ENCODE assay signal across 8 cellular contexts in the genomic region with DNA sequence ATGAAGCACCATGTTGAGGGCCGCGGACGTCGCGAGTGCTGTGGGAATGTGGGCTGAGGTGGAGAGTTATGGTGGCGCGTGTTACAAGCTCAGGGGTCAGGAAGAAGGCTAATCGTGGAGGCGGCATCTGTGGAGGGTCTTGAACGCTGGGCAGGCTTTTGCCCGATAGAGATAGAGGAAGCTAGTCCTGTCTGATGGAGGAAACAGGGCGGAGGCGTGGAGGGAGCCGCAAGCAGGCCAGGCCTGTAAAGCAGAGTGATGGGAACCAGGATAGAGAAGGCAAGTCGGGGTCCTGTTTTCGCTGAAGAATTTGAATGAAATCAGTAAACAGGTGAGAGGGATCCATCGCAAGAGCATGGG.
DNase-seq lines count a peak whose midpoint lies in the region; ATAC-seq and TF ChIP-seq lines count a peak whose summit lies in the region.
"Not testable (repeated sequence)": the region's sequence is repeated elsewhere in the genome, so short reads cannot be mapped to it uniquely, and the experiment has no call there.

No MANE protein-coding gene starts in this region.

- BruUV-seq in A673 (replicated peaks; lab: Mats Ljungman, UMichigan): not testable (repeated sequence)

- H3K9me3 Mint-ChIP-seq in GM23338 (peaks cover 18% of the 10 kb centered on the region), T-cell (peaks cover 0 to 14% (median 4%) of the 10 kb centered on the region in 3 donors)
- H3K9me3 Mint-ChIP-seq in activated naive CD8-positive, alpha-beta T cell (ENCODE audit: low read depth); stimulated activated memory B cell treated with anti-CD40 and anti-IgM and Interleukin-4, amounts not matched to agents 10 μg/mL and 1 μg/mL and 100 μg/mL, for 72 hours: not testable (repeated sequence)
- peaks cover 0 to 34% (median 5%) of the 10 kb centered on the region in 11 donors for H3K9me3 Mint-ChIP-seq in naive thymus-derived CD4-positive, alpha-beta T cell

- H2AFZ ChIP-seq in GM23338: peak overlapping the region; percentile 56; the same call in 1 of the 2 replicates

- H4K20me1 ChIP-seq in GM23338 (replicated peaks; ENCODE audit: insufficient read depth): not testable (repeated sequence)

- intact Hi-C loops in A673 (cut with micrococcal nuclease; ENCODE audit: unreplicated experiment): not testable (repeated sequence)
- intact Hi-C loops in naive thymus-derived CD4-positive, alpha-beta T cell (cut with micrococcal nuclease): loop anchor here in 1 of 2 donors (5.0 kb wide), 1 partner anchor 1774 kb away; no protein-coding TSS in a partner anchor

- not testable (repeated sequence) for H3K36me3 Mint-ChIP-seq in GM23338 (ENCODE audit: low read depth); T-cell; activated naive CD8-positive, alpha-beta T cell; stimulated activated memory B cell treated with anti-CD40 and anti-IgM and Interleukin-4, amounts not matched to agents 10 μg/mL and 1 μg/mL and 100 μg/mL, for 72 hours
- peaks cover 0 to 14% (median 4%) of the 10 kb centered on the region in 5 donors for H3K36me3 Mint-ChIP-seq in naive thymus-derived CD4-positive, alpha-beta T cell

- not testable (repeated sequence) for H3K9me2 ChIP-seq in GM23338 (ENCODE audit: insufficient read depth)

- H3K4me3 ChIP-seq in A673 (ENCODE audit: low read depth, low read length, poor library complexity, severe bottlenecking) (peak overlapping the region; percentile 60), GM23338 (peak overlapping the region; percentile 81), iPS-11a (ENCODE audit: low read depth, low read length) (peak overlapping the region; percentile 68)
- H3K4me3 ChIP-seq in effector memory CD4-positive, alpha-beta T cell (ENCODE audit: insufficient read depth, low read depth, low read length, poor library complexity, severe bottlenecking): peak overlapping the region; percentile 74
- H3K4me3 ChIP-seq in naive thymus-derived CD4-positive, alpha-beta T cell (ENCODE audit: low read length): peak overlapping the region; percentile 93

- not testable (repeated sequence) for H3K4me1 ChIP-seq in A673 (ENCODE audit: insufficient read depth, low read length, poor library complexity, severe bottlenecking); GM23338 (ENCODE audit: insufficient read depth); effector memory CD4-positive, alpha-beta T cell (ENCODE audit: control insufficient read depth, insufficient read depth, low read length, poor library complexity, severe bottlenecking); naive thymus-derived CD4-positive, alpha-beta T cell (ENCODE audit: control insufficient read depth in 2 of 2, insufficient read depth in 2 of 2, low read length in 2 of 2)

- H3K4me1 Mint-ChIP-seq in GM23338: not testable (repeated sequence)
- H3K4me1 Mint-ChIP-seq in T-cell: peaks cover 32 to 39% (median 36%) of the 10 kb centered on the region in 3 donors
- peaks cover 30% of the 10 kb centered on the region for H3K4me1 Mint-ChIP-seq in activated naive CD8-positive, alpha-beta T cell (ENCODE audit: low read depth)
- peaks cover 5 to 36% (median 21%) of the 10 kb centered on the region in 7 donors for H3K4me1 Mint-ChIP-seq in naive thymus-derived CD4-positive, alpha-beta T cell
- H3K4me1 Mint-ChIP-seq in stimulated activated memory B cell treated with anti-CD40 and anti-IgM and Interleukin-4, amounts not matched to agents 10 μg/mL and 1 μg/mL and 100 μg/mL, for 72 hours: peaks cover 22% of the 10 kb centered on the region

- peak overlapping the region; percentile 92; the same call in 1 of the 2 replicates for H3K4me2 ChIP-seq in GM23338

- not testable (repeated sequence) for TF ChIP-seq CTCF in A673 (conservative IDR thresholded peaks at IDR 0.05; ENCODE audit: low read depth, low read length); GM23338 (conservative IDR thresholded peaks at IDR 0.05; ENCODE audit: low read depth in 2 of 2)

- POLR2A ChIA-PET in A673 (lab: Charles Lee; ENCODE audit: low non-redundant PET); T-cell (lab: Charles Lee); naive thymus-derived CD4-positive, alpha-beta T cell (lab: Charles Lee): not testable (repeated sequence)

- H3K27me3 Mint-ChIP-seq in GM23338 (ENCODE audit: insufficient read depth, low read depth, poor library complexity); T-cell; activated naive CD8-positive, alpha-beta T cell; naive thymus-derived CD4-positive, alpha-beta T cell; stimulated activated memory B cell treated with anti-CD40 and anti-IgM and Interleukin-4, amounts not matched to agents 10 μg/mL and 1 μg/mL and 100 μg/mL, for 72 hours: not testable (repeated sequence)

- not testable (repeated sequence) for H3K27me3 ChIP-seq in A673 (replicated peaks; ENCODE audit: insufficient read depth, low read depth, low read length, poor library complexity); GM23338 (ENCODE audit: insufficient read depth); effector memory CD4-positive, alpha-beta T cell (replicated peaks; ENCODE audit: control insufficient read depth, insufficient read depth, low read length, poor library complexity, severe bottlenecking); naive thymus-derived CD4-positive, alpha-beta T cell (ENCODE audit: control insufficient read depth in 2 of 2, insufficient read depth in 2 of 2, low read length in 2 of 2)

- H3K79me2 ChIP-seq in GM23338 (replicated peaks; ENCODE audit: insufficient read depth): peaks cover 21% of the 10 kb centered on the region

- H3K27ac Mint-ChIP-seq in GM23338 (0 out of 2 replicates have a peak overlapping the region, but pooled peaks have one; percentile 1), T-cell (peak overlapping the region; percentile 95)
- H3K27ac Mint-ChIP-seq in activated naive CD8-positive, alpha-beta T cell: peak overlapping the region; percentile 86
- peak overlapping the region; percentile 79 to 98 (median 95) for H3K27ac Mint-ChIP-seq in naive thymus-derived CD4-positive, alpha-beta T cell
- H3K27ac Mint-ChIP-seq in stimulated activated memory B cell treated with anti-CD40 and anti-IgM and Interleukin-4, amounts not matched to agents 10 μg/mL and 1 μg/mL and 100 μg/mL, for 72 hours: peak overlapping the region; percentile 87

- DNase-seq in A673 (ENCODE audit: low spot score); GM23338 (ENCODE audit: low spot score); effector memory CD4-positive, alpha-beta T cell; naive thymus-derived CD4-positive, alpha-beta T cell: not testable (repeated sequence)
- peak in 1 of 34 experiments; percentile 3 for DNase-seq in T-cell

- peak overlapping the region; percentile 96 for H3K4me3 Mint-ChIP-seq in GM23338
- peak overlapping the region; percentile 96 to 98 (median 97) for H3K4me3 Mint-ChIP-seq in T-cell
- peak overlapping the region; percentile 95 for H3K4me3 Mint-ChIP-seq in activated naive CD8-positive, alpha-beta T cell
- peak overlapping the region; percentile 86 to 100 (median 96) for H3K4me3 Mint-ChIP-seq in naive thymus-derived CD4-positive, alpha-beta T cell
- H3K4me3 Mint-ChIP-seq in stimulated activated memory B cell treated with anti-CD40 and anti-IgM and Interleukin-4, amounts not matched to agents 10 μg/mL and 1 μg/mL and 100 μg/mL, for 72 hours: peak overlapping the region; percentile 96

- not testable (repeated sequence) for H3K36me3 ChIP-seq in A673 (ENCODE audit: insufficient read depth, low read length, poor library complexity, severe bottlenecking); GM23338 (ENCODE audit: insufficient read depth); effector memory CD4-positive, alpha-beta T cell (ENCODE audit: control insufficient read depth, insufficient read depth, low read length); naive thymus-derived CD4-positive, alpha-beta T cell (ENCODE audit: control insufficient read depth in 2 of 3, insufficient read depth in 3 of 3, low read length in 3 of 3)

- not testable (repeated sequence) for H3F3A ChIP-seq in GM23338 (replicated peaks; ENCODE audit: low read depth)

- H3K27ac ChIP-seq in A673 (ENCODE audit: low read depth, low read length, poor library complexity, severe bottlenecking); GM23338 (ENCODE audit: low read depth): not testable (repeated sequence)
- H3K27ac ChIP-seq in effector memory CD4-positive, alpha-beta T cell (ENCODE audit: insufficient read depth, low read length, poor library complexity, severe bottlenecking): peak overlapping the region; percentile 63
- peak overlapping the region; percentile 70 for H3K27ac ChIP-seq in naive thymus-derived CD4-positive, alpha-beta T cell (ENCODE audit: low read depth, low read length)

- not testable (repeated sequence) for ATAC-seq in GM23338; T-cell (replicated peaks in 1 of 4); naive thymus-derived CD4-positive, alpha-beta T cell; stimulated activated memory B cell treated with anti-CD40 and anti-IgM and Interleukin-4, amounts not matched to agents 10 μg/mL and 1 μg/mL and 100 μg/mL, for 72 hours

- CTCF ChIA-PET in A673 (lab: Charles Lee); T-cell (lab: Charles Lee); naive thymus-derived CD4-positive, alpha-beta T cell (lab: Charles Lee): not testable (repeated sequence)

- H3K9me3 ChIP-seq in A673 (ENCODE audit: low read depth, low read length, poor library complexity, severe bottlenecking); effector memory CD4-positive, alpha-beta T cell (ENCODE audit: control insufficient read depth, low read length); naive thymus-derived CD4-positive, alpha-beta T cell (ENCODE audit: control insufficient read depth in 2 of 3, low read length in 3 of 3): not testable (repeated sequence)

Comparison
In these comparisons a context has a peak if more than half of its experiments do, and no peak if none do; other contexts are left out.
1. H3K27ac Mint-ChIP-seq: peak in every context shown above with its lines; median percentile 95 in T-cell; 95 in naive thymus-derived CD4-positive, alpha-beta T cell; 87 in stimulated activated memory B cell treated with anti-CD40 and anti-IgM and Interleukin-4, amounts not matched to agents 10 μg/mL and 1 μg/mL and 100 μg/mL, for 72 hours; 86 in activated naive CD8-positive, alpha-beta T cell; 1 in GM23338.